Comparison of ENCODE assay signal across 1 cellular context in the genomic region with DNA sequence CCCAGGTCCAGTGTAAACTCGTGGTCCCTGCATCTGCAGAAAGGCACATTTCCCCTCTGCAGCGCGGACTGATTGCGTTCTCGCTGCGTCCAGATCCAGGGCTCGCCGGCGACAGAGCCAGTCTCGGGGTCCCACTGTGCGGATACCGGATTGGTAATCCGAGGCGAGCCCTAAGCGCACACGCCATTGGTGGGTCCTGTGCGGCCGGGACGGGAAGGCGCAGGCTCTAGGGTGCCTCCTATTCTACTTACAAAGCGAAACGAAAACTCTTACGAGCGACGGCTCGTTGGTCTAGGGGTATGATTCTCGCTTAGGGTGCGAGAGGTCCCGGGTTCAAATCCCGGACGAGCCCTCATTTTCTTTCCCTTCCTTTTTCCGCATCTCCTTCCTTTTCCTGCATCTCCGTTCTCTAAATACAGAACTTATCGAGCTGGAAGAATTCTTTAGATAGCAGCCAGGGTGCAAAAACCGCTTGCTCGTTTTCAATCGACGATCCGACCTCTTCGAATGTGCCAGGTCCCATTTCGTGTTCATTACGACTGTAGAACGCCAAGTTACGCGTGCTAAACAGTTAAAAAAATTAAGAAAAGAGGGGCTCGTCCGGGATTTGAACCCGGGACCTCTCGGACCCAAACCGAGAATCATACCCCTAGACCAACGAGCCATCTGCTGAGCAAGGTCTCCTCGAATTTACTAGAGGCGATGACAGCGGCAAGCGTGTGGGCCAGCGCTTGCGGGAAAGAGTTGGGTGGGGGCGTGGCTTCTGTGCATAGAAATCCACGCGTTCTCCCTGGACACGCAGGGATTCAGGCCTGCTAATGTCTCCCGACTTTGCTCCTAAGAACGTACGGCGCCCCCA.
TF ChIP-seq lines count a peak whose summit lies in the region.

No MANE protein-coding gene starts in this region.

TF ChIP-seq in HepG2, 621 proteins besides CTCF, POLR2A, EP300 and RAD21 (continued from another document and continues in another):
- TF ChIP-seq, protein P1, sequence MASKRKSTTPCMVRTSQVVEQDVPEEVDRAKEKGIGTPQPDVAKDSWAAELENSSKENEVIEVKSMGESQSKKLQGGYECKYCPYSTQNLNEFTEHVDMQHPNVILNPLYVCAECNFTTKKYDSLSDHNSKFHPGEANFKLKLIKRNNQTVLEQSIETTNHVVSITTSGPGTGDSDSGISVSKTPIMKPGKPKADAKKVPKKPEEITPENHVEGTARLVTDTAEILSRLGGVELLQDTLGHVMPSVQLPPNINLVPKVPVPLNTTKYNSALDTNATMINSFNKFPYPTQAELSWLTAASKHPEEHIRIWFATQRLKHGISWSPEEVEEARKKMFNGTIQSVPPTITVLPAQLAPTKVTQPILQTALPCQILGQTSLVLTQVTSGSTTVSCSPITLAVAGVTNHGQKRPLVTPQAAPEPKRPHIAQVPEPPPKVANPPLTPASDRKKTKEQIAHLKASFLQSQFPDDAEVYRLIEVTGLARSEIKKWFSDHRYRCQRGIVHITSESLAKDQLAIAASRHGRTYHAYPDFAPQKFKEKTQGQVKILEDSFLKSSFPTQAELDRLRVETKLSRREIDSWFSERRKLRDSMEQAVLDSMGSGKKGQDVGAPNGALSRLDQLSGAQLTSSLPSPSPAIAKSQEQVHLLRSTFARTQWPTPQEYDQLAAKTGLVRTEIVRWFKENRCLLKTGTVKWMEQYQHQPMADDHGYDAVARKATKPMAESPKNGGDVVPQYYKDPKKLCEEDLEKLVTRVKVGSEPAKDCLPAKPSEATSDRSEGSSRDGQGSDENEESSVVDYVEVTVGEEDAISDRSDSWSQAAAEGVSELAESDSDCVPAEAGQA (IDR thresholded peaks at IDR 0.05; ENCODE audit: low read depth), result no peak
- TF ChIP-seq, protein P1 (CRISPR knock-in tag; IDR thresholded peaks at IDR 0.05; ENCODE audit: borderline replicate concordance), result no peak
- TF ChIP-seq ZNF878 (CRISPR knock-in tag; IDR thresholded peaks at IDR 0.05) (no peak), GTF3A (CRISPR knock-in tag; conservative IDR thresholded peaks at IDR 0.05) (no peak), ZNF572 (CRISPR knock-in tag; IDR thresholded peaks at IDR 0.05) (peak; percentile 85; the same call in 1 of the 2 replicates), HNF1B (CRISPR knock-in tag; IDR thresholded peaks at IDR 0.05) (peak; percentile 55; the same call in 1 of the 2 replicates), MTF1 (CRISPR knock-in tag; IDR thresholded peaks at IDR 0.05) (0 out of 2 replicates have a peak, but pooled peaks have one; percentile 20), ZNF205 (CRISPR knock-in tag; IDR thresholded peaks at IDR 0.05) (peak; percentile 61), REXO4 (CRISPR knock-in tag; IDR thresholded peaks at IDR 0.05; ENCODE audit: borderline replicate concordance) (no peak; the same call in 1 of the 2 replicates), ZNF75D (CRISPR knock-in tag; IDR thresholded peaks at IDR 0.05; ENCODE audit: borderline replicate concordance) (no peak), ZNF292 (CRISPR knock-in tag; IDR thresholded peaks at IDR 0.05; ENCODE audit: borderline replicate concordance, low read depth) (0 out of 2 replicates have a peak, but pooled peaks have one; percentile 25), ZBTB33 (CRISPR knock-in tag; IDR thresholded peaks at IDR 0.05) (peak; percentile 59; the same call in 1 of the 2 replicates), THAP11 (CRISPR knock-in tag; IDR thresholded peaks at IDR 0.05) (peak; percentile 64; the same call in 1 of the 2 replicates), HDAC6 (IDR thresholded peaks at IDR 0.05; ENCODE audit: low read depth, low read length) (no peak), ZNF513 (CRISPR knock-in tag; conservative IDR thresholded peaks at IDR 0.05) (no peak), ZNF670 (CRISPR knock-in tag; IDR thresholded peaks at IDR 0.05; ENCODE audit: borderline replicate concordance) (no peak; the same call in 1 of the 2 replicates), HBP1 (CRISPR knock-in tag; IDR thresholded peaks at IDR 0.05; ENCODE audit: low read depth) (no peak; the same call in 1 of the 2 replicates), SRY (CRISPR knock-in tag; IDR thresholded peaks at IDR 0.05) (no peak), SP4 (CRISPR knock-in tag; IDR thresholded peaks at IDR 0.05) (peak; percentile 52), ESRRA (CRISPR knock-in tag; IDR thresholded peaks at IDR 0.05; ENCODE audit: low read depth) (peak; percentile 38; the same call in 1 of the 2 replicates), SP5 (CRISPR knock-in tag; IDR thresholded peaks at IDR 0.05; ENCODE audit: borderline replicate concordance, low read depth) (peak; percentile 7), SNAI1 (CRISPR knock-in tag; IDR thresholded peaks at IDR 0.05; ENCODE audit: borderline replicate concordance) (peak; percentile 41), NR2F2 (IDR thresholded peaks at IDR 0.05; ENCODE audit: borderline replicate concordance, low read depth) (peak; percentile 47; the same call in 1 of the 2 replicates), IKZF5 (CRISPR knock-in tag; IDR thresholded peaks at IDR 0.05) (peak; percentile 51; the same call in 1 of the 2 replicates), KAT2B (IDR thresholded peaks at IDR 0.05; ENCODE audit: borderline replicate concordance, low read depth, low read length) (no peak), ZNF383 (CRISPR knock-in tag; IDR thresholded peaks at IDR 0.05; ENCODE audit: borderline replicate concordance) (no peak), ZNF143 (CRISPR knock-in tag; IDR thresholded peaks at IDR 0.05) (0 out of 2 replicates have a peak, but pooled peaks have one; percentile 2), ZNF850 (CRISPR knock-in tag; conservative IDR thresholded peaks at IDR 0.05) (no peak), CBX5 (CRISPR knock-in tag; IDR thresholded peaks at IDR 0.05; ENCODE audit: borderline replicate concordance) (no peak), NFIC (IDR thresholded peaks at IDR 0.05; ENCODE audit: low read length) (peak; percentile 54; the same call in 1 of the 2 replicates)
- TF ChIP-seq, protein P2, sequence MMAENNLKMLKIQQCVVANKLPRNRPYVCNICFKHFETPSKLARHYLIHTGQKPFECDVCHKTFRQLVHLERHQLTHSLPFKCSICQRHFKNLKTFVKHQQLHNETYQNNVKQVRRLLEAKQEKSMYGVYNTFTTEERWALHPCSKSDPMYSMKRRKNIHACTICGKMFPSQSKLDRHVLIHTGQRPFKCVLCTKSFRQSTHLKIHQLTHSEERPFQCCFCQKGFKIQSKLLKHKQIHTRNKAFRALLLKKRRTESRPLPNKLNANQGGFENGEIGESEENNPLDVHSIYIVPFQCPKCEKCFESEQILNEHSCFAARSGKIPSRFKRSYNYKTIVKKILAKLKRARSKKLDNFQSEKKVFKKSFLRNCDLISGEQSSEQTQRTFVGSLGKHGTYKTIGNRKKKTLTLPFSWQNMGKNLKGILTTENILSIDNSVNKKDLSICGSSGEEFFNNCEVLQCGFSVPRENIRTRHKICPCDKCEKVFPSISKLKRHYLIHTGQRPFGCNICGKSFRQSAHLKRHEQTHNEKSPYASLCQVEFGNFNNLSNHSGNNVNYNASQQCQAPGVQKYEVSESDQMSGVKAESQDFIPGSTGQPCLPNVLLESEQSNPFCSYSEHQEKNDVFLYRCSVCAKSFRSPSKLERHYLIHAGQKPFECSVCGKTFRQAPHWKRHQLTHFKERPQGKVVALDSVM (CRISPR knock-in tag; IDR thresholded peaks at IDR 0.05), result no peak
